ENCODE assay signal across 8 cellular contexts in genomic region chr19:1214862-1215731, GRCh38. TPM values are rescaled to one million over a fixed set of nuclear protein-coding genes. Genes with fewer than 3 reads are reported as not detected.
DNase-seq lines count a peak whose midpoint lies in the region; ATAC-seq, FAIRE-seq and TF ChIP-seq lines count a peak whose summit lies in the region.

No MANE protein-coding gene starts in this region.

- H3K4me1 ChIP-seq in HepG2 (ENCODE audit: insufficient read depth, low read length), result peaks cover 42% of the 10 kb centered on the region

- no peak for TF ChIP-seq POLR2A in HepG2 (IDR thresholded peaks at IDR 0.05; ENCODE audit: insufficient read depth in 1 of 2, low read depth in 2 of 2, low read length in 2 of 2)

- POLR2A ChIA-PET in HepG2 (lab: Yijun Ruan, JAX), result no interaction called here

- no peak overlapping the region for H2AFZ ChIP-seq in HepG2 (ENCODE audit: low read length)

- no peaks in the 10 kb centered on the region for H3K9me3 ChIP-seq in HepG2 (ENCODE audit: low read length)

- H3K36me3 ChIP-seq in HepG2 (replicated peaks in 1 of 2; ENCODE audit: control insufficient read depth in 1 of 2, insufficient read depth in 2 of 2, low read length in 2 of 2), result peaks cover 11 to 29% of the 10 kb centered on the region in 2 experiments; a peak in 4 of 5 replicates

- no TSS peak for BruUV-seq in HepG2 (replicated peaks; lab: Mats Ljungman, UMichigan)

- no peak overlapping the region for H3K4me3 ChIP-seq in HepG2 (replicated peaks in 1 of 3; ENCODE audit: insufficient read depth in 1 of 3, low read depth in 2 of 3, low read length in 3 of 3)

- H3K27me3 ChIP-seq in HepG2 (ENCODE audit: control insufficient read depth in 1 of 2, insufficient read depth in 2 of 2, low read length in 2 of 2), result no peaks in the 10 kb centered on the region

- TF ChIP-seq RAD21 in HepG2 (CRISPR knock-in tag; IDR thresholded peaks at IDR 0.05), result no peak

- no peak for ATAC-seq in HepG2
- ATAC-seq in HG02763 (IDR thresholded peaks at IDR 0.05; ENCODE audit: unreplicated experiment), result no peak

- peaks cover 80% of the 10 kb centered on the region for H3K79me2 ChIP-seq in HepG2 (ENCODE audit: insufficient read depth, low read length)

- no peak for TF ChIP-seq EP300 in HepG2 (IDR thresholded peaks at IDR 0.05; ENCODE audit: low read depth in 2 of 2, low read length in 2 of 2)
- TF ChIP-seq EP300 in HepG2 (CRISPR knock-in tag; IDR thresholded peaks at IDR 0.05; ENCODE audit: borderline replicate concordance), result no peak

- peak; percentile 72 for DNase-seq in LHCN-M2 (ENCODE audit: low read depth)
- DNase-seq in cerebellar cortex (ENCODE audit: low spot score), result peak; percentile 60
- no peak for DNase-seq in HepG2 (ENCODE audit: low spot score)
- no peak for DNase-seq in middle frontal gyrus (ENCODE audit: extremely low spot score, low spot score)
- DNase-seq in activated naive CD4-positive, alpha-beta T cell treated with anti-CD3 and anti-CD28 coated beads, Interleukin-2, amount 50 U/mL, for 16 hours, result no peak
- DNase-seq in NCI-H1105 treated with DMSO at 0.1 percent for 48 hours (lab: John Stamatoyannopoulos, UW), result no peak

- no peak overlapping the region for H3K9ac ChIP-seq in HepG2 (ENCODE audit: insufficient read depth, low read depth, low read length)

- intact Hi-C loops in HepG2 (cut with micrococcal nuclease; ENCODE audit: unreplicated experiment), result no loop called here

- FAIRE-seq in HepG2 (lab: Jason Lieb, UNC), result no peak

- 98% methylated on average over 5 of the region's 26 CpGs for WGBS in HepG2 (ENCODE audit: low lambda C conversion rate)

- peaks cover 48% of the 10 kb centered on the region for H4K20me1 ChIP-seq in HepG2 (ENCODE audit: insufficient read depth, low read length)

- CTCF ChIA-PET in HepG2 (lab: Yijun Ruan, JAX; ENCODE audit: low intra/inter-chr PET ratio, low total read pairs), result no interaction called here

- no peak overlapping the region for H3K27ac ChIP-seq in HepG2 (ENCODE audit: extremely low read length, insufficient read depth, low read length)
- H3K27ac ChIP-seq in temporal lobe (ENCODE audit: low read depth, low read length), result peak overlapping the region; percentile 70

- no peak overlapping the region for H3K4me2 ChIP-seq in HepG2 (ENCODE audit: low read depth, low read length)

- in situ Hi-C loops in HepG2 (cut with HindIII; ENCODE audit: extremely low pct_ligation_motif_present, low pct_unique_long_range_greater_than_20kb), result no loop called here

- no peak for TF ChIP-seq CTCF in HepG2 (CRISPR knock-in tag; IDR thresholded peaks at IDR 0.05)

RNA-seq across cellular contexts. Expression of gene STK11, which starts 9.5 kb away (rescaled TPM):
- total RNA-seq in LHCN-M2 (2014; rRNA removed) (70.6 and 75.7 TPM in 2 replicates), HepG2 (2016; rRNA removed; fragmentation: Illumina TruSeq; extraction: Trizol) (28.4 and 43.6 TPM in 2 replicates), temporal lobe (30.0 TPM)
- 36.6 TPM for polyA plus RNA-seq in LHCN-M2 (2012)
- total RNA-seq in HepG2 (2016; cell fraction: cytosol; rRNA removed; fragmentation: Illumina TruSeq; extraction: Trizol; ENCODE audit: low read depth), result 18.3 and 20.2 TPM in 2 replicates
- total RNA-seq in HepG2 (2016; cell fraction: insoluble cytoplasmic fraction; rRNA removed; fragmentation: Illumina TruSeq; extraction: Trizol), result 23.3 and 42.4 TPM in 2 replicates
- total RNA-seq in HepG2 (2016; cell fraction: membrane; rRNA removed; fragmentation: Illumina TruSeq; extraction: Trizol), result 47.5 and 49.4 TPM in 2 replicates
- total RNA-seq in HepG2 (2016; cell fraction: nucleus; rRNA removed; fragmentation: Illumina TruSeq; extraction: Trizol), result 33.1 and 35.0 TPM in 2 replicates
- polyA plus RNA-seq in HepG2 (2011; rRNA removed), result 27.5 and 40.8 TPM in 2 replicates
- polyA plus RNA-seq in HepG2 (2011; cell fraction: cytosol; rRNA removed), result 31.3 and 45.7 TPM in 2 replicates
- 143 and 178 TPM in 2 replicates for polyA plus RNA-seq in HepG2 (2011; cell fraction: nucleus; rRNA removed)
- polyA plus RNA-seq in HepG2 (2012), result 38.3 and 41.3 TPM in 2 replicates
- 12.4 and 14.0 TPM in 2 replicates for polyA plus RNA-seq in HepG2 (2016; cell fraction: cytosol; fragmentation: Illumina TruSeq; extraction: Trizol; ENCODE audit: low read depth)
- polyA plus RNA-seq in HepG2 (2016; cell fraction: insoluble cytoplasmic fraction; fragmentation: Illumina TruSeq; extraction: Trizol; ENCODE audit: low read depth), result 24.8 and 28.5 TPM in 2 replicates
- polyA plus RNA-seq in HepG2 (2016; cell fraction: membrane; fragmentation: Illumina TruSeq; extraction: Trizol; ENCODE audit: low read depth), result 31.5 and 34.3 TPM in 2 replicates
- 76.9 and 78.9 TPM in 2 replicates for polyA plus RNA-seq in HepG2 (2016; cell fraction: nucleus; fragmentation: Illumina TruSeq; extraction: Trizol; ENCODE audit: insufficient read depth, low read depth)
- 2.2 and 54.9 TPM in 2 replicates for polyA minus RNA-seq in HepG2 (2011; rRNA and poly(A)+ RNA removed; ENCODE audit: low replicate concordance)
- polyA minus RNA-seq in HepG2 (2011; cell fraction: cytosol; rRNA and poly(A)+ RNA removed), result 24.1 and 27.3 TPM in 2 replicates
- 21.8 and 30.2 TPM in 2 replicates for polyA minus RNA-seq in HepG2 (2011; cell fraction: nucleus; rRNA and poly(A)+ RNA removed)

RNA-seq across cellular contexts. Expression of gene CBARP, which starts 22.7 kb away (rescaled TPM):
- 4.6 and 4.7 TPM in 2 replicates for total RNA-seq in LHCN-M2 (2014; rRNA removed)
- polyA plus RNA-seq in LHCN-M2 (2012), result 3.7 TPM
- 0.27 and 1.2 TPM in 2 replicates for total RNA-seq in HepG2 (2016; rRNA removed; fragmentation: Illumina TruSeq; extraction: Trizol)
- 1.1 and 1.3 TPM in 2 replicates for total RNA-seq in HepG2 (2016; cell fraction: cytosol; rRNA removed; fragmentation: Illumina TruSeq; extraction: Trizol; ENCODE audit: low read depth)
- total RNA-seq in HepG2 (2016; cell fraction: insoluble cytoplasmic fraction; rRNA removed; fragmentation: Illumina TruSeq; extraction: Trizol), result 0.82 and 1.8 TPM in 2 replicates
- total RNA-seq in HepG2 (2016; cell fraction: membrane; rRNA removed; fragmentation: Illumina TruSeq; extraction: Trizol), result 1.1 and 1.8 TPM in 2 replicates
- 0.88 and 1.8 TPM in 2 replicates for total RNA-seq in HepG2 (2016; cell fraction: nucleus; rRNA removed; fragmentation: Illumina TruSeq; extraction: Trizol)
- polyA plus RNA-seq in HepG2 (2011; rRNA removed), result 1.4 and 2.8 TPM in 2 replicates
- 1.0 and 2.2 TPM in 2 replicates for polyA plus RNA-seq in HepG2 (2011; cell fraction: cytosol; rRNA removed)
- polyA plus RNA-seq in HepG2 (2011; cell fraction: nucleus; rRNA removed), result 12.5 TPM in 2 replicates
- polyA plus RNA-seq in HepG2 (2012), result 1.1 and 1.9 TPM in 2 replicates
- 0.58 and 0.73 TPM in 2 replicates for polyA plus RNA-seq in HepG2 (2016; cell fraction: cytosol; fragmentation: Illumina TruSeq; extraction: Trizol; ENCODE audit: low read depth)
- polyA plus RNA-seq in HepG2 (2016; cell fraction: insoluble cytoplasmic fraction; fragmentation: Illumina TruSeq; extraction: Trizol; ENCODE audit: low read depth), result 0.82 and 1.5 TPM in 2 replicates
- 2.0 and 2.4 TPM in 2 replicates for polyA plus RNA-seq in HepG2 (2016; cell fraction: membrane; fragmentation: Illumina TruSeq; extraction: Trizol; ENCODE audit: low read depth)
- polyA plus RNA-seq in HepG2 (2016; cell fraction: nucleus; fragmentation: Illumina TruSeq; extraction: Trizol; ENCODE audit: insufficient read depth, low read depth), result 6.5 and 7.2 TPM in 2 replicates
- polyA minus RNA-seq in HepG2 (2011; rRNA and poly(A)+ RNA removed; ENCODE audit: low replicate concordance), result 0.21 and 2.3 TPM in 2 replicates
- polyA minus RNA-seq in HepG2 (2011; cell fraction: cytosol; rRNA and poly(A)+ RNA removed), result 1.3 and 1.7 TPM in 2 replicates
- 0.90 and 2.0 TPM in 2 replicates for polyA minus RNA-seq in HepG2 (2011; cell fraction: nucleus; rRNA and poly(A)+ RNA removed)
- total RNA-seq in temporal lobe, result 6.4 TPM

RNA-seq across cellular contexts. Expression of gene ATP5F1D, which starts 26.5 kb away (rescaled TPM):
- total RNA-seq in LHCN-M2 (2014; rRNA removed) (51.3 and 64.1 TPM in 2 replicates), HepG2 (2016; rRNA removed; fragmentation: Illumina TruSeq; extraction: Trizol) (78.7 and 88.0 TPM in 2 replicates), temporal lobe (27.5 TPM)
- 246 TPM for polyA plus RNA-seq in LHCN-M2 (2012)
- total RNA-seq in HepG2 (2016; cell fraction: cytosol; rRNA removed; fragmentation: Illumina TruSeq; extraction: Trizol; ENCODE audit: low read depth), result 72.7 and 79.4 TPM in 2 replicates
- 80.1 and 93.1 TPM in 2 replicates for total RNA-seq in HepG2 (2016; cell fraction: insoluble cytoplasmic fraction; rRNA removed; fragmentation: Illumina TruSeq; extraction: Trizol)
- 72.8 and 84.2 TPM in 2 replicates for total RNA-seq in HepG2 (2016; cell fraction: membrane; rRNA removed; fragmentation: Illumina TruSeq; extraction: Trizol)
- 40.6 and 53.8 TPM in 2 replicates for total RNA-seq in HepG2 (2016; cell fraction: nucleus; rRNA removed; fragmentation: Illumina TruSeq; extraction: Trizol)
- polyA plus RNA-seq in HepG2 (2011; rRNA removed), result 39.4 and 49.3 TPM in 2 replicates
- polyA plus RNA-seq in HepG2 (2011; cell fraction: cytosol; rRNA removed), result 61.0 and 112 TPM in 2 replicates
- 105 and 111 TPM in 2 replicates for polyA plus RNA-seq in HepG2 (2011; cell fraction: nucleus; rRNA removed)
- 67.0 and 70.9 TPM in 2 replicates for polyA plus RNA-seq in HepG2 (2012)
- 126 and 135 TPM in 2 replicates for polyA plus RNA-seq in HepG2 (2016; cell fraction: cytosol; fragmentation: Illumina TruSeq; extraction: Trizol; ENCODE audit: low read depth)
- 131 and 155 TPM in 2 replicates for polyA plus RNA-seq in HepG2 (2016; cell fraction: insoluble cytoplasmic fraction; fragmentation: Illumina TruSeq; extraction: Trizol; ENCODE audit: low read depth)
- 112 and 121 TPM in 2 replicates for polyA plus RNA-seq in HepG2 (2016; cell fraction: membrane; fragmentation: Illumina TruSeq; extraction: Trizol; ENCODE audit: low read depth)
- 129 and 134 TPM in 2 replicates for polyA plus RNA-seq in HepG2 (2016; cell fraction: nucleus; fragmentation: Illumina TruSeq; extraction: Trizol; ENCODE audit: insufficient read depth, low read depth)
- polyA minus RNA-seq in HepG2 (2011; rRNA and poly(A)+ RNA removed; ENCODE audit: low replicate concordance), result 60.5 and 86.6 TPM in 2 replicates
- polyA minus RNA-seq in HepG2 (2011; cell fraction: cytosol; rRNA and poly(A)+ RNA removed), result 53.6 and 68.0 TPM in 2 replicates
- polyA minus RNA-seq in HepG2 (2011; cell fraction: nucleus; rRNA and poly(A)+ RNA removed), result 14.7 and 18.9 TPM in 2 replicates

RNA-seq across cellular contexts. Expression of gene MIDN, which starts 33.3 kb away (rescaled TPM):
- total RNA-seq in LHCN-M2 (2014; rRNA removed), result 12.6 and 15.6 TPM in 2 replicates
- polyA plus RNA-seq in LHCN-M2 (2012), result 25.7 TPM
- total RNA-seq in HepG2 (2016; rRNA removed; fragmentation: Illumina TruSeq; extraction: Trizol), result 8.4 and 10.7 TPM in 2 replicates
- total RNA-seq in HepG2 (2016; cell fraction: cytosol; rRNA removed; fragmentation: Illumina TruSeq; extraction: Trizol; ENCODE audit: low read depth), result 6.5 and 7.9 TPM in 2 replicates
- total RNA-seq in HepG2 (2016; cell fraction: insoluble cytoplasmic fraction; rRNA removed; fragmentation: Illumina TruSeq; extraction: Trizol), result 8.9 and 11.0 TPM in 2 replicates
- total RNA-seq in HepG2 (2016; cell fraction: membrane; rRNA removed; fragmentation: Illumina TruSeq; extraction: Trizol), result 14.1 and 14.8 TPM in 2 replicates
- 17.3 and 19.0 TPM in 2 replicates for total RNA-seq in HepG2 (2016; cell fraction: nucleus; rRNA removed; fragmentation: Illumina TruSeq; extraction: Trizol)
- 18.0 and 19.6 TPM in 2 replicates for polyA plus RNA-seq in HepG2 (2011; rRNA removed)
- 14.8 and 17.8 TPM in 2 replicates for polyA plus RNA-seq in HepG2 (2011; cell fraction: cytosol; rRNA removed)
- 116 and 135 TPM in 2 replicates for polyA plus RNA-seq in HepG2 (2011; cell fraction: nucleus; rRNA removed)
- 27.5 and 28.1 TPM in 2 replicates for polyA plus RNA-seq in HepG2 (2012)
- 2.7 and 3.3 TPM in 2 replicates for polyA plus RNA-seq in HepG2 (2016; cell fraction: cytosol; fragmentation: Illumina TruSeq; extraction: Trizol; ENCODE audit: low read depth)
- polyA plus RNA-seq in HepG2 (2016; cell fraction: insoluble cytoplasmic fraction; fragmentation: Illumina TruSeq; extraction: Trizol; ENCODE audit: low read depth), result 30.9 and 43.0 TPM in 2 replicates
- polyA plus RNA-seq in HepG2 (2016; cell fraction: membrane; fragmentation: Illumina TruSeq; extraction: Trizol; ENCODE audit: low read depth), result 10.2 and 10.3 TPM in 2 replicates
- polyA plus RNA-seq in HepG2 (2016; cell fraction: nucleus; fragmentation: Illumina TruSeq; extraction: Trizol; ENCODE audit: insufficient read depth, low read depth), result 76.5 and 77.9 TPM in 2 replicates
- 14.0 and 39.5 TPM in 2 replicates for polyA minus RNA-seq in HepG2 (2011; rRNA and poly(A)+ RNA removed; ENCODE audit: low replicate concordance)
- polyA minus RNA-seq in HepG2 (2011; cell fraction: cytosol; rRNA and poly(A)+ RNA removed), result 42.7 and 47.0 TPM in 2 replicates
- 36.8 and 48.0 TPM in 2 replicates for polyA minus RNA-seq in HepG2 (2011; cell fraction: nucleus; rRNA and poly(A)+ RNA removed)
- total RNA-seq in temporal lobe, result 22.6 TPM

RNA-seq across cellular contexts. Expression of gene SBNO2, which starts 41.0 kb away (rescaled TPM):
- total RNA-seq in LHCN-M2 (2014; rRNA removed) (33.3 and 33.9 TPM in 2 replicates), HepG2 (2016; rRNA removed; fragmentation: Illumina TruSeq; extraction: Trizol) (5.8 and 10.4 TPM in 2 replicates), temporal lobe (5.2 TPM)
- polyA plus RNA-seq in LHCN-M2 (2012), result 18.0 TPM
- total RNA-seq in HepG2 (2016; cell fraction: cytosol; rRNA removed; fragmentation: Illumina TruSeq; extraction: Trizol; ENCODE audit: low read depth), result 3.3 and 3.8 TPM in 2 replicates
- 6.5 and 12.4 TPM in 2 replicates for total RNA-seq in HepG2 (2016; cell fraction: insoluble cytoplasmic fraction; rRNA removed; fragmentation: Illumina TruSeq; extraction: Trizol)
- 7.7 and 8.1 TPM in 2 replicates for total RNA-seq in HepG2 (2016; cell fraction: membrane; rRNA removed; fragmentation: Illumina TruSeq; extraction: Trizol)
- 10.4 and 12.1 TPM in 2 replicates for total RNA-seq in HepG2 (2016; cell fraction: nucleus; rRNA removed; fragmentation: Illumina TruSeq; extraction: Trizol)
- 8.6 and 10.8 TPM in 2 replicates for polyA plus RNA-seq in HepG2 (2011; rRNA removed)
- 4.1 and 8.0 TPM in 2 replicates for polyA plus RNA-seq in HepG2 (2011; cell fraction: cytosol; rRNA removed)
- 53.6 and 82.3 TPM in 2 replicates for polyA plus RNA-seq in HepG2 (2011; cell fraction: nucleus; rRNA removed)
- 10.8 and 11.3 TPM in 2 replicates for polyA plus RNA-seq in HepG2 (2012)
- polyA plus RNA-seq in HepG2 (2016; cell fraction: cytosol; fragmentation: Illumina TruSeq; extraction: Trizol; ENCODE audit: low read depth), result 1.0 and 1.1 TPM in 2 replicates
- 6.7 and 7.7 TPM in 2 replicates for polyA plus RNA-seq in HepG2 (2016; cell fraction: insoluble cytoplasmic fraction; fragmentation: Illumina TruSeq; extraction: Trizol; ENCODE audit: low read depth)
- polyA plus RNA-seq in HepG2 (2016; cell fraction: membrane; fragmentation: Illumina TruSeq; extraction: Trizol; ENCODE audit: low read depth), result 2.8 and 3.4 TPM in 2 replicates
- 33.1 and 36.3 TPM in 2 replicates for polyA plus RNA-seq in HepG2 (2016; cell fraction: nucleus; fragmentation: Illumina TruSeq; extraction: Trizol; ENCODE audit: insufficient read depth, low read depth)
- polyA minus RNA-seq in HepG2 (2011; rRNA and poly(A)+ RNA removed; ENCODE audit: low replicate concordance), result 21.5 and 30.2 TPM in 2 replicates
- polyA minus RNA-seq in HepG2 (2011; cell fraction: cytosol; rRNA and poly(A)+ RNA removed), result 9.8 and 12.0 TPM in 2 replicates
- polyA minus RNA-seq in HepG2 (2011; cell fraction: nucleus; rRNA and poly(A)+ RNA removed), result 13.0 and 13.4 TPM in 2 replicates

Comparison
In these comparisons a context has a peak if more than half of its experiments do, and no peak if none do; other contexts are left out.
1. DNase-seq: peak in LHCN-M2 (single experiment) and cerebellar cortex (single experiment); none in HepG2 (single experiment), middle frontal gyrus (single experiment), activated naive CD4-positive, alpha-beta T cell treated with anti-CD3 and anti-CD28 coated beads, Interleukin-2, amount 50 U/mL, for 16 hours (single experiment) and NCI-H1105 treated with DMSO at 0.1 percent for 48 hours (single experiment).